ENCODE assay signal across 8 cellular contexts in genomic region chr22:22756551-22757201, GRCh38.
DNase-seq lines count a peak whose midpoint lies in the region; ATAC-seq, FAIRE-seq and TF ChIP-seq lines count a peak whose summit lies in the region.
"Not testable (repeated sequence)": the region's sequence is repeated elsewhere in the genome, so short reads cannot be mapped to it uniquely, and the experiment has no call there.

No MANE protein-coding gene starts in this region.

- POLR2A ChIA-PET in CD4-positive, alpha-beta memory T cell (lab: Charles Lee; ENCODE audit: partially characterized antibody): interaction anchor here (0.7 to 3.0 kb wide), 6 partner anchors 14 to 128 kb away, joined by 3 to 14 read pairs (median 4); no protein-coding TSS in a partner anchor
- POLR2A ChIA-PET in T-cell (lab: Charles Lee); naive thymus-derived CD4-positive, alpha-beta T cell (lab: Charles Lee): not testable (repeated sequence)

- H3K9me3 ChIP-seq in CD4-positive, alpha-beta memory T cell (ENCODE audit: control insufficient read depth in 1 of 2, low read length in 2 of 2); esophagus muscularis mucosa; naive thymus-derived CD4-positive, alpha-beta T cell (ENCODE audit: control insufficient read depth in 2 of 3, low read length in 3 of 3): not testable (repeated sequence)

- FAIRE-seq in urothelium cell line (lab: Jason Lieb, UNC): peak; percentile 65

- peak overlapping the region; percentile 62 to 90 (median 88) for H3K27ac Mint-ChIP-seq in CD4-positive, alpha-beta memory T cell
- peak overlapping the region; percentile 80 to 87 for H3K27ac Mint-ChIP-seq in T-cell
- H3K27ac Mint-ChIP-seq in chondrocyte (ENCODE audit: unreplicated experiment): peak overlapping the region; percentile 22
- peak overlapping the region in 5 of 9 donors; percentile 18 to 61 (median 54) for H3K27ac Mint-ChIP-seq in naive thymus-derived CD4-positive, alpha-beta T cell
- H3K27ac Mint-ChIP-seq in osteocyte (ENCODE audit: unreplicated experiment): not testable (repeated sequence)

- not testable (repeated sequence) for H3K9me3 Mint-ChIP-seq in CD4-positive, alpha-beta memory T cell; T-cell; chondrocyte (ENCODE audit: low read depth); naive thymus-derived CD4-positive, alpha-beta T cell; osteocyte (ENCODE audit: unreplicated experiment)

- CTCF ChIA-PET in CD4-positive, alpha-beta memory T cell (lab: Charles Lee; ENCODE audit: partially characterized antibody): interaction anchor here (1.0 to 10.8 kb wide), 10 partner anchors 9 to 125 kb away, joined by 3 to 252 read pairs (median 29); no protein-coding TSS in a partner anchor
- CTCF ChIA-PET in T-cell (lab: Charles Lee): interaction anchor here (0.8 to 1.4 kb wide), 5 partner anchors 11 to 121 kb away, joined by 3 to 4 read pairs (median 3); no protein-coding TSS in a partner anchor
- CTCF ChIA-PET in naive thymus-derived CD4-positive, alpha-beta T cell (lab: Charles Lee): interaction anchor here (0.6 to 9.5 kb wide), 6 partner anchors 11 to 514 kb away, joined by 3 to 148 read pairs (median 5); no protein-coding TSS in a partner anchor

- not testable (repeated sequence) for H3K27me3 ChIP-seq in CD4-positive, alpha-beta memory T cell (ENCODE audit: insufficient read depth, low read length); naive thymus-derived CD4-positive, alpha-beta T cell (ENCODE audit: control insufficient read depth in 2 of 2, insufficient read depth in 2 of 2, low read length in 2 of 2)
- peaks cover 0 to 13% (median 0%) of the 10 kb centered on the region in 4 donors for H3K27me3 ChIP-seq in esophagus muscularis mucosa

- H3K27me3 Mint-ChIP-seq in CD4-positive, alpha-beta memory T cell; T-cell; naive thymus-derived CD4-positive, alpha-beta T cell: not testable (repeated sequence)
- peaks cover 52% of the 10 kb centered on the region for H3K27me3 Mint-ChIP-seq in chondrocyte (ENCODE audit: low read depth)
- peaks cover 25% of the 10 kb centered on the region for H3K27me3 Mint-ChIP-seq in osteocyte (ENCODE audit: unreplicated experiment)

- not testable (repeated sequence) for H3K36me3 ChIP-seq in CD4-positive, alpha-beta memory T cell (ENCODE audit: insufficient read depth, low read length); esophagus muscularis mucosa; naive thymus-derived CD4-positive, alpha-beta T cell (ENCODE audit: control insufficient read depth in 2 of 3, insufficient read depth in 3 of 3, low read length in 3 of 3)

- H3K36me3 Mint-ChIP-seq in CD4-positive, alpha-beta memory T cell; T-cell; chondrocyte (ENCODE audit: low read depth); naive thymus-derived CD4-positive, alpha-beta T cell; osteocyte (ENCODE audit: unreplicated experiment): not testable (repeated sequence)

- intact Hi-C loops in CD4-positive, alpha-beta memory T cell (cut with micrococcal nuclease); esophagus muscularis mucosa (cut with DNase I); naive thymus-derived CD4-positive, alpha-beta T cell (cut with micrococcal nuclease): not testable (repeated sequence)

- TF ChIP-seq POLR2A in esophagus muscularis mucosa (IDR thresholded peaks at IDR 0.05; ENCODE audit: low read depth): not testable (repeated sequence)

- peaks cover 47% of the 10 kb centered on the region for H3K4me1 ChIP-seq in CD4-positive, alpha-beta memory T cell (ENCODE audit: insufficient read depth, low read length)
- not testable (repeated sequence) for H3K4me1 ChIP-seq in esophagus muscularis mucosa
- peaks cover 11 to 71% of the 10 kb centered on the region in 2 donors for H3K4me1 ChIP-seq in naive thymus-derived CD4-positive, alpha-beta T cell (ENCODE audit: control insufficient read depth in 2 of 2, insufficient read depth in 2 of 2, low read length in 2 of 2)

- TF ChIP-seq CTCF in chondrocyte (IDR thresholded peaks at IDR 0.05); esophagus muscularis mucosa (IDR thresholded peaks at IDR 0.05); osteocyte (IDR thresholded peaks at IDR 0.05): not testable (repeated sequence)

- WGBS in esophagus muscularis mucosa: 76% methylated on average over 3 of the region's 3 CpGs

- H3K4me1 Mint-ChIP-seq in CD4-positive, alpha-beta memory T cell: peaks cover 46 to 81% (median 64%) of the 10 kb centered on the region in 4 donors
- peaks cover 38 to 74% (median 48%) of the 10 kb centered on the region in 3 donors for H3K4me1 Mint-ChIP-seq in T-cell
- not testable (repeated sequence) for H3K4me1 Mint-ChIP-seq in chondrocyte (ENCODE audit: low read depth); osteocyte (ENCODE audit: unreplicated experiment)
- peaks cover 4 to 53% (median 44%) of the 10 kb centered on the region in 7 donors for H3K4me1 Mint-ChIP-seq in naive thymus-derived CD4-positive, alpha-beta T cell

- ATAC-seq in T-cell (replicated peaks in 1 of 4): peak in 2 of 4 experiments; percentile 25 to 40
- not testable (repeated sequence) for ATAC-seq in naive thymus-derived CD4-positive, alpha-beta T cell

- not testable (repeated sequence) for DNase-seq in CD4-positive, alpha-beta memory T cell; T-cell; chondrocyte (ENCODE audit: low spot score); naive thymus-derived CD4-positive, alpha-beta T cell; urothelium cell line (ENCODE audit: low spot score)
- DNase-seq in activated gamma-delta T cell treated with Interleukin-2 at 50 U/mL for 16 hours (peak; percentile 33), esophagus muscularis mucosa (ENCODE audit: extremely low spot score) (peak; percentile 42), osteocyte (ENCODE audit: extremely low spot score, unreplicated experiment) (peak; percentile 53)

- not testable (repeated sequence) for TF ChIP-seq EP300 in esophagus muscularis mucosa (IDR thresholded peaks at IDR 0.05)

- H3K4me3 ChIP-seq in CD4-positive, alpha-beta memory T cell (ENCODE audit: low read length in 2 of 2); esophagus muscularis mucosa; naive thymus-derived CD4-positive, alpha-beta T cell (ENCODE audit: low read length): not testable (repeated sequence)

- not testable (repeated sequence) for H3K27ac ChIP-seq in CD4-positive, alpha-beta memory T cell (ENCODE audit: low read depth, low read length); esophagus muscularis mucosa (replicated peaks in 1 of 4); naive thymus-derived CD4-positive, alpha-beta T cell (ENCODE audit: low read depth, low read length)

- H3K4me3 Mint-ChIP-seq in CD4-positive, alpha-beta memory T cell: peak overlapping the region in 5 of 8 donors; percentile 45 to 81 (median 54)
- peak overlapping the region in 1 of 3 donors; percentile 28 for H3K4me3 Mint-ChIP-seq in T-cell
- H3K4me3 Mint-ChIP-seq in chondrocyte (ENCODE audit: unreplicated experiment); osteocyte (ENCODE audit: unreplicated experiment): not testable (repeated sequence)
- peak overlapping the region in 4 of 10 donors; percentile 14 to 34 (median 26) for H3K4me3 Mint-ChIP-seq in naive thymus-derived CD4-positive, alpha-beta T cell
